In genomic region chr20:51579137-51579536, GRCh38 we compare ENCODE assay signal across 1 cellular context.
TF ChIP-seq lines count a peak whose summit lies in the region.

No MANE protein-coding gene starts in this region.

TF ChIP-seq in SK-N-SH, 30 proteins besides CTCF, POLR2A, EP300 and RAD21 (continued from another document):
- TF ChIP-seq PBX3 (IDR thresholded peaks at IDR 0.05) = no peak
- TF ChIP-seq USF2 (IDR thresholded peaks at IDR 0.05; ENCODE audit: borderline replicate concordance, low read depth, low read length) = no peak
